In the genomic region with DNA sequence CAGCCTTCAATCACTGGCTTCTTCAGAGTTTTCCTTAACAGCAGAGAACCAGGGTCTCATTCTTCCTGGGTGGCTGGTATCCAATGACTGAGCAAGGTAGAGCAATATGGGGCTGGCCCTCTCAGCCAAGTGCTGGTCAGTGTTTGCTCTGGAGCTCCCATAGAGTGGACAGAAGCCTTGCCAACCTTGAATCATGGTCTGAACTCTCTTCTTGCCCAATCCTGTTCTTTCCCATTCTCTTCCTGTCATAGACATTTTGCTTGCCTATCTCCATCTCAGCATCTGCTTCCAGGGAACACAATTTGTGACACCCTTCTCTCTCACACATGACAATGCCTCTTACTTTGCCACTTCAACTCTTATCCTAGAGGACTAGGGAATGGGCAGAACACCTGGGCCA, we compare ENCODE assay signal across 33 cellular contexts.
"Had no signal": no experiment of that assay in that cellular context is flagged by ENCODE, and none has a peak within 500 bp of the region (broad histone marks: within the 10 kb centered on the region; RNA-seq: fewer than 3 reads in every experiment).

No MANE protein-coding gene starts in this region.

- DNase-seq: activated B cell treated with CpG ODN at 0.5 μM for 24 hours; activated CD4-positive, alpha-beta T cell treated with anti-CD3 and anti-CD28 coated beads for 48 hours; activated CD4-positive, alpha-beta T cell treated with anti-CD3 and anti-CD28 coated beads, Interleukin-2, amount 50 U/mL, for 1 hour; activated CD4-positive, alpha-beta T cell treated with anti-CD3 and anti-CD28 coated beads, Interleukin-2, amount 50 U/mL, for 48 hours; activated CD8-positive, alpha-beta memory T cell treated with anti-CD3 and anti-CD28 coated beads for 24 hours; activated CD8-positive, alpha-beta T cell treated with anti-CD3 and anti-CD28 coated beads for 36 hours; activated effector memory CD4-positive, alpha-beta T cell treated with Interleukin-2 at 50 U/mL for 16 hours; activated gamma-delta T cell treated with Interleukin-2 at 50 U/mL for 16 hours; activated naive CD4-positive, alpha-beta T cell treated with anti-CD3 and anti-CD28 coated beads, Interleukin-2, amount 50 U/mL, for 16 hours; activated naive CD4-positive, alpha-beta T cell treated with Interleukin-2 at 50 U/mL for 16 hours; activated T-cell treated with anti-CD3 and anti-CD28 coated beads, Interleukin-2, amount 50 U/mL, for 4 hours; amniotic stem cell; anterior cingulate cortex; brain microvascular endothelial cell; caudate nucleus; cortex of kidney; dermis blood vessel endothelial cell; effector CD4-positive, alpha-beta T cell; effector memory CD8-positive, alpha-beta T cell; erythroblast; foreskin melanocyte; head of caudate nucleus; T-helper 1 cell; T-helper 17 cell; T1000; WERI-Rb-1 had no signal

- H3K4me1 ChIP-seq: esophagus muscularis mucosa had no signal

- H3K27me3 ChIP-seq: brain microvascular endothelial cell, esophagus muscularis mucosa had no signal

- H3K4me3 ChIP-seq: esophagus muscularis mucosa had no signal

- H3K27ac ChIP-seq: brain microvascular endothelial cell, esophagus muscularis mucosa, WERI-Rb-1 had no signal

- ATAC-seq: activated CD4-positive, CD25-positive, alpha-beta regulatory T cell treated with anti-CD3 and anti-CD28 coated beads, Interleukin-2, amount 50 U/mL, for 24 hours; activated CD8-positive, alpha-beta T cell treated with anti-CD3 and anti-CD28 coated beads for 36 hours; activated T-cell treated with anti-CD3 and anti-CD28 coated beads, Interleukin-2, amount 50 U/mL, for 4 hours; activated T-helper 17 cell treated with anti-CD3 and anti-CD28 coated beads, Interleukin-2, amount 50 U/mL, for 72 hours; effector memory CD8-positive, alpha-beta T cell; T-helper 17 cell had no signal

- H3K4me1 Mint-ChIP-seq: activated T-helper 17 cell treated with anti-CD3 and anti-CD28 coated beads, Interleukin-2, amount 50 U/mL, for 72 hours; T-helper 17 cell had no signal

- H3K9me3 Mint-ChIP-seq: activated B cell treated with CpG ODN at 0.5 μM for 24 hours; activated CD8-positive, alpha-beta T cell treated with anti-CD3 and anti-CD28 coated beads for 36 hours; activated T-cell treated with anti-CD3 and anti-CD28 coated beads, Interleukin-2, amount 50 U/mL, for 4 hours; activated T-helper 17 cell treated with anti-CD3 and anti-CD28 coated beads, Interleukin-2, amount 50 U/mL, for 72 hours; effector memory CD8-positive, alpha-beta T cell; T-helper 2 cell treated with Interferon-gamma antibody and Interleukin-4, amounts not matched to agents 5 μg/mL and 100 μg/mL, for 36 hours had no signal

- H3K9me3 ChIP-seq: esophagus muscularis mucosa had no signal

- H3K27me3 Mint-ChIP-seq: activated B cell treated with CpG ODN at 0.5 μM for 24 hours; activated CD8-positive, alpha-beta T cell treated with anti-CD3 and anti-CD28 coated beads for 36 hours; effector memory CD8-positive, alpha-beta T cell; T-helper 17 cell had no signal

- FAIRE-seq: astrocyte, colon had no signal

- H3K36me3 Mint-ChIP-seq: activated naive CD8-positive, alpha-beta T cell had no signal

- H3K27ac Mint-ChIP-seq: activated B cell treated with CpG ODN at 0.5 μM for 24 hours; activated CD8-positive, alpha-beta T cell treated with anti-CD3 and anti-CD28 coated beads for 36 hours; activated naive CD8-positive, alpha-beta T cell; activated T-helper 17 cell treated with anti-CD3 and anti-CD28 coated beads, Interleukin-2, amount 50 U/mL, for 72 hours; effector memory CD8-positive, alpha-beta T cell; T-helper 17 cell; T-helper 2 cell treated with Interferon-gamma antibody and Interleukin-4, amounts not matched to agents 5 μg/mL and 100 μg/mL, for 36 hours had no signal

- H3K4me3 Mint-ChIP-seq: activated B cell treated with CpG ODN at 0.5 μM for 24 hours; activated CD8-positive, alpha-beta T cell treated with anti-CD3 and anti-CD28 coated beads for 36 hours; activated naive CD8-positive, alpha-beta T cell; activated T-cell treated with anti-CD3 and anti-CD28 coated beads, Interleukin-2, amount 50 U/mL, for 4 hours; activated T-helper 17 cell treated with anti-CD3 and anti-CD28 coated beads, Interleukin-2, amount 50 U/mL, for 72 hours; effector memory CD8-positive, alpha-beta T cell; T-helper 17 cell; T-helper 2 cell treated with Interferon-gamma antibody and Interleukin-4, amounts not matched to agents 5 μg/mL and 100 μg/mL, for 36 hours had no signal

- H3K36me3 ChIP-seq: brain microvascular endothelial cell, esophagus muscularis mucosa, WERI-Rb-1 had no signal
